In genomic region chr12:14185441-14186192, GRCh38 we compare ENCODE assay signal across 8 cellular contexts.
DNase-seq lines count a peak whose midpoint lies in the region; ATAC-seq, FAIRE-seq and TF ChIP-seq lines count a peak whose summit lies in the region.

No MANE protein-coding gene starts in this region.

- peaks cover 4 to 30% of the 10 kb centered on the region in 2 donors for H3K27me3 Mint-ChIP-seq in CD8-positive, alpha-beta memory T cell

- CTCF ChIA-PET in CD8-positive, alpha-beta memory T cell (lab: Charles Lee): interaction anchor here (0.8 to 1.9 kb wide), 8 partner anchors 11 to 481 kb away, joined by 3 to 5 read pairs (median 4); no protein-coding TSS in a partner anchor

- H3K4me3 ChIP-seq in CD8-positive, alpha-beta memory T cell (ENCODE audit: low read length): no peak overlapping the region
- H3K4me3 ChIP-seq in fibroblast of pulmonary artery (replicated peaks; ENCODE audit: low read depth, low read length) (no peak overlapping the region), psoas muscle (no peak overlapping the region)

- no peak overlapping the region for H3K4me3 Mint-ChIP-seq in CD8-positive, alpha-beta memory T cell

- intact Hi-C loops in psoas muscle (cut with DNase I): loop anchor here in 1 of 2 donors (1.0 kb wide), 1 partner anchor 25 kb away; no protein-coding TSS in a partner anchor

- H3K36me3 ChIP-seq in CD8-positive, alpha-beta memory T cell (ENCODE audit: insufficient read depth, low read length): no peaks in the 10 kb centered on the region
- no peaks in the 10 kb centered on the region for H3K36me3 ChIP-seq in psoas muscle (ENCODE audit: insufficient read depth in 1 of 2, low read depth in 1 of 2)

- no peaks in the 10 kb centered on the region for H3K9me3 Mint-ChIP-seq in CD8-positive, alpha-beta memory T cell

- 27 to 29% (median 28%) methylated on average over 8 of the region's 8 CpGs for WGBS in psoas muscle, 3 donors

- TF ChIP-seq CTCF in fibroblast of pulmonary artery (IDR thresholded peaks at IDR 0.05; ENCODE audit: low read length, missing control alignments): peak; percentile 79
- peak; percentile 42 for TF ChIP-seq CTCF in psoas muscle (IDR thresholded peaks at IDR 0.05)

- FAIRE-seq in TTC549 (lab: Jason Lieb, UNC): peak; percentile 22

- no peaks in the 10 kb centered on the region for H3K36me3 Mint-ChIP-seq in CD8-positive, alpha-beta memory T cell

- DNase-seq in CD8-positive, alpha-beta memory T cell: peak in 3 of 5 donors; percentile 1 to 8 (median 6)
- DNase-seq in NCI-H146 treated with DMSO at 0.1 percent for 48 hours (lab: John Stamatoyannopoulos, UW; ENCODE audit: unreplicated experiment): peak; percentile 63
- DNase-seq in fibroblast of pulmonary artery (ENCODE audit: low read depth): peak; percentile 52
- no peak for DNase-seq in psoas muscle
- DNase-seq in NK-92 (lab: John Stamatoyannopoulos, UW; ENCODE audit: unreplicated experiment): no peak

- no peaks in the 10 kb centered on the region for H3K9me3 ChIP-seq in CD8-positive, alpha-beta memory T cell (ENCODE audit: low read length)
- no peaks in the 10 kb centered on the region for H3K9me3 ChIP-seq in psoas muscle

- no peak overlapping the region for H3K27ac Mint-ChIP-seq in CD8-positive, alpha-beta memory T cell

- H3K4me1 ChIP-seq in CD8-positive, alpha-beta memory T cell (ENCODE audit: insufficient read depth, low read length): no peaks in the 10 kb centered on the region
- H3K4me1 ChIP-seq in psoas muscle: no peaks in the 10 kb centered on the region

- ATAC-seq in GM18867 (IDR thresholded peaks at IDR 0.05; ENCODE audit: unreplicated experiment) (peak; percentile 78), HG03039 (IDR thresholded peaks at IDR 0.05; ENCODE audit: unreplicated experiment) (peak; percentile 66), psoas muscle (peak in 1 of 4 donors; percentile 47)

- POLR2A ChIA-PET in CD8-positive, alpha-beta memory T cell (lab: Charles Lee): interaction anchor here (0.6 kb wide), 1 partner anchor 269 kb away, joined by 3 read pairs; no protein-coding TSS in a partner anchor

- H3K27me3 ChIP-seq in CD8-positive, alpha-beta memory T cell (ENCODE audit: insufficient read depth, low read length, poor library complexity, severe bottlenecking): no peaks in the 10 kb centered on the region
- no peaks in the 10 kb centered on the region for H3K27me3 ChIP-seq in psoas muscle (ENCODE audit: insufficient read depth in 3 of 3, low read length in 2 of 3)

- H3K4me1 Mint-ChIP-seq in CD8-positive, alpha-beta memory T cell: peaks cover 0 to 3% (median 2%) of the 10 kb centered on the region in 3 donors

- H3K27ac ChIP-seq in CD8-positive, alpha-beta memory T cell (ENCODE audit: low read depth, low read length): no peak overlapping the region
- no peak overlapping the region for H3K27ac ChIP-seq in psoas muscle

Comparison
In these comparisons a context has a peak if more than half of its experiments do, and no peak if none do; other contexts are left out.
1. DNase-seq: peak in CD8-positive, alpha-beta memory T cell (3 of 5), NCI-H146 treated with DMSO at 0.1 percent for 48 hours (single experiment) and fibroblast of pulmonary artery (single experiment); none in psoas muscle (0 of 2) and NK-92 (single experiment).